2 cellular contexts compared by ENCODE assay signal in genomic region chr14:63078606-63079005, GRCh38.
TF ChIP-seq lines count a peak whose summit lies in the region.

No MANE protein-coding gene starts in this region.

TF ChIP-seq in IMR-90, 13 proteins besides CTCF, POLR2A, EP300 and RAD21:
- TF ChIP-seq CEBPB (IDR thresholded peaks at IDR 0.05; ENCODE audit: low read depth, low read length) (peak; percentile 41; the same call in 1 of the 2 replicates), MXI1 (IDR thresholded peaks at IDR 0.05; ENCODE audit: borderline replicate concordance, low read depth, low read length) (no peak)

TF ChIP-seq in K562, 482 proteins besides CTCF, POLR2A, EP300 and RAD21:
- TF ChIP-seq CEBPG (CRISPR knock-in tag; IDR thresholded peaks at IDR 0.05) (no peak), CEBPG (tag; conservative IDR thresholded peaks at IDR 0.05 in 1 of 2, IDR thresholded peaks at IDR 0.05 in 1 of 2) (peak in 1 of 2 experiments; percentile 45; a peak in 2 of 4 replicates), SUPT5H (IDR thresholded peaks at IDR 0.05) (no peak), CEBPB (tag; IDR thresholded peaks at IDR 0.05) (0 out of 2 replicates have a peak, but pooled peaks have one; percentile 13)
- TF ChIP-seq, protein P1, sequence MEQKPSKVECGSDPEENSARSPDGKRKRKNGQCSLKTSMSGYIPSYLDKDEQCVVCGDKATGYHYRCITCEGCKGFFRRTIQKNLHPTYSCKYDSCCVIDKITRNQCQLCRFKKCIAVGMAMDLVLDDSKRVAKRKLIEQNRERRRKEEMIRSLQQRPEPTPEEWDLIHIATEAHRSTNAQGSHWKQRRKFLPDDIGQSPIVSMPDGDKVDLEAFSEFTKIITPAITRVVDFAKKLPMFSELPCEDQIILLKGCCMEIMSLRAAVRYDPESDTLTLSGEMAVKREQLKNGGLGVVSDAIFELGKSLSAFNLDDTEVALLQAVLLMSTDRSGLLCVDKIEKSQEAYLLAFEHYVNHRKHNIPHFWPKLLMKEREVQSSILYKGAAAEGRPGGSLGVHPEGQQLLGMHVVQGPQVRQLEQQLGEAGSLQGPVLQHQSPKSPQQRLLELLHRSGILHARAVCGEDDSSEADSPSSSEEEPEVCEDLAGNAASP (IDR thresholded peaks at IDR 0.05) = no peak
